8 cellular contexts compared by ENCODE assay signal in the genomic region with DNA sequence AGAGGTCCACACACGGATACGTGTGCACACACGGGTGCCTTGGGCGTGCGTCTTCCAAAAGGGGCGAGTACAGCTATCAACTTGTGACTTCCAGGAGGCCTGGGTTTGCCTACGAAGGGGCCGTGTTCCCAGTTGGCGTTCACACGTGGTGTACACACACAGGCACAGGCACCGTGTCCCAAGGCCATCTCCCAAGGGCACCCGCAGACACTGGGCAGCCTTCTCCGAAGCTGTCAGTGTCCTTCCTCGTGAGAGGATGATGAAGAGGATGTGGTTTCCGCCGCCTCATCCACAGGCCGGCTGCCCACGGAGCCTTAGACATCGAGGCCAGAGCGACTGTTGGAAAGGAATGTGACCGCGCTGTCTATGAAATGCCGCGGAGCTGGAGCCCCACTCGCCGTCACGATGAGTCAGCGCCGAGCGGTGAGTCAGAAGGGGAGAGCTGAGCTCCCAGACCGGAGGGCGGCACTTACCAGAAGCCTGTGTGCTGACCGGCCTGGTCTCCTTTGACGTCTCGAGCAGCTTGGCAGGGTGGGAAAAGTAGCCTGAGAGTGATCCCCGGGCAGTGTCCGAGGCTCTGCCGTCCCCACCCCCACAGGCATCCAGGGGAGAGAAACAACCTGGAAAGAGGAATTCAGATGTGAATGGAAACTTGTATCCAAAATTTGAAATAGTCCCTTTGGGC.
A peak's percentile ranks its signal among the peaks of the same experiment; 100 is the strongest.
DNase-seq lines count a peak whose midpoint lies in the region; ATAC-seq and TF ChIP-seq lines count a peak whose summit lies in the region.

No MANE protein-coding gene starts in this region.

- no peaks in the 10 kb centered on the region for H3K27me3 ChIP-seq in right atrium auricular region

- ATAC-seq in GM21786 (IDR thresholded peaks at IDR 0.05; ENCODE audit: unreplicated experiment) (no peak), GM18907 (IDR thresholded peaks at IDR 0.05; ENCODE audit: unreplicated experiment) (no peak)

- WGBS in adipose tissue, 3 donors: 17 to 48% (median 23%) methylated on average over 38 of the region's 38 CpGs

- H3K4me1 ChIP-seq in right atrium auricular region: peaks cover 0 to 38% of the 10 kb centered on the region in 2 donors

- H3K4me3 ChIP-seq in right atrium auricular region: peak overlapping the region in 1 of 2 donors; percentile 3
- no peak overlapping the region for H3K4me3 ChIP-seq in retinal pigment epithelial cell (ENCODE audit: low read length)

- no peaks in the 10 kb centered on the region for H3K36me3 ChIP-seq in right atrium auricular region

- H3K27ac ChIP-seq in adipose tissue (ENCODE audit: low read depth, low read length) (peak overlapping the region; percentile 43), right atrium auricular region (peak overlapping the region; percentile 87 to 90)

- no peak for TF ChIP-seq CTCF in AG09319 (IDR thresholded peaks at IDR 0.05; ENCODE audit: low read depth, low read length)
- no peak for TF ChIP-seq CTCF in right atrium auricular region (IDR thresholded peaks at IDR 0.05)
- no peak for TF ChIP-seq CTCF in retinal pigment epithelial cell (conservative IDR thresholded peaks at IDR 0.05; ENCODE audit: low read depth, low read length)

- no peaks in the 10 kb centered on the region for H3K9me3 ChIP-seq in right atrium auricular region

- DNase-seq in AG09319 (ENCODE audit: extremely low read depth, low read depth) (peak; percentile 94), NOMO-1 (lab: John Stamatoyannopoulos, UW; ENCODE audit: unreplicated experiment in 2 of 2) (peak; percentile 66), right atrium auricular region (ENCODE audit: low spot score) (peak; percentile 98), retinal pigment epithelial cell (ENCODE audit: low read depth) (peak; percentile 98), activated gamma-delta T cell treated with Interleukin-2 at 50 U/mL for 16 hours (no peak)
